ENCODE assay signal across 1 cellular context in genomic region chr7:131148708-131149428, GRCh38.
TF ChIP-seq lines count a peak whose summit lies in the region.

No MANE protein-coding gene starts in this region.

TF ChIP-seq in H1, 55 proteins besides CTCF, POLR2A, EP300 and RAD21 (continued from another document):
- TF ChIP-seq SIX5 (IDR thresholded peaks at IDR 0.05; ENCODE audit: low read depth, low read length) = no peak
TF ChIP-seq in H1: peak in this region for 1.
